In the genomic region with DNA sequence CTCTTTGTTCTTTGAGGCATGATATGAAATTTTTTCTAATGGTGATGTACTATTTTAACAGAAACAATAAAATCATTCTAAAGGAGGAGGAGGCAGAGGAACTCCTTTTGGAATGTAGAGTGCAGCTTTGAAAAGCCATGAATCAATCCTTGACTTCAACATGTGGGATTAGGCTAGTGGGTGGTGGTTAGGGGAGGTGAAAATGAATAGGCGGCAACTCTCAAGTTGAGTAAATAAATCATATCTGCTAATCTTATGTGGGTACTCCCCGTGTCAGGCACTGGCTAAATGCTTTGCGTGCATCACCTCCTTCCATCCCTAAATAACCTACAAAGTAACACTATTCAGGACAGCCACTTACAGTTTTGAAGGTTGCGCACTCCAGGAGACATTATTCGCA, we compare ENCODE assay signal across 38 cellular contexts. TPM values are rescaled to one million over a fixed set of nuclear protein-coding genes. Genes with fewer than 3 reads are reported as not detected.
"Had no signal": no experiment of that assay in that cellular context is flagged by ENCODE, and none has a peak within 500 bp of the region (broad histone marks: within the 10 kb centered on the region; RNA-seq: fewer than 3 reads in every experiment).

No MANE protein-coding gene starts in this region.

- H3K4me3 Mint-ChIP-seq: activated B cell treated with CpG ODN at 0.5 μM for 24 hours; activated CD4-positive, alpha-beta memory T cell treated with anti-CD3 and anti-CD28 coated beads for 36 hours; activated CD8-positive, alpha-beta memory T cell treated with anti-CD3 and anti-CD28 coated beads, Interleukin-2, amount 10 ng/mL, durations not matched to agents 7 days and 5 days; activated CD8-positive, alpha-beta T cell treated with anti-CD3 and anti-CD28 coated beads, Interleukin-2, amount 10 ng/mL, durations not matched to agents 7 days and 5 days; activated naive CD4-positive, alpha-beta T cell treated with anti-CD3 and anti-CD28 coated beads, Interleukin-2, amount 10 ng/mL, durations not matched to agents 7 days and 5 days; activated naive CD8-positive, alpha-beta T cell treated with anti-CD3 and anti-CD28 coated beads, Interleukin-2, amount 10 ng/mL, durations not matched to agents 7 days and 5 days; activated T-helper 1 cell treated with anti-CD3 and anti-CD28 coated beads, Interleukin-12 subunit alpha, Interleukin-12 subunit beta, Interleukin-2, Interleukin-4 antibody, amounts not matched to agents 30 ng/mL and 10 ng/mL and 1 ng/mL, durations not matched to agents 14 hours and 24 hours and 36 hours; central memory CD8-positive, alpha-beta T cell; dendritic cell treated with granulocyte-macrophage colony-stimulating factor and Interleukin-4, amounts not matched to agents 40 ng/mL and 50 ng/mL, for 4 days; effector memory CD8-positive, alpha-beta T cell; T-helper 17 cell; T-helper 2 cell treated with Interferon-gamma antibody and Interleukin-4, amounts not matched to agents 5 μg/mL and 100 μg/mL, for 36 hours had no signal

- H3K4me1 Mint-ChIP-seq: activated B cell treated with CpG ODN at 0.5 μM for 24 hours; activated CD8-positive, alpha-beta memory T cell treated with anti-CD3 and anti-CD28 coated beads, Interleukin-2, amount 10 ng/mL, durations not matched to agents 7 days and 5 days; activated naive CD4-positive, alpha-beta T cell treated with anti-CD3 and anti-CD28 coated beads, Interleukin-2, amount 10 ng/mL, durations not matched to agents 7 days and 5 days; activated naive CD8-positive, alpha-beta T cell treated with anti-CD3 and anti-CD28 coated beads, Interleukin-2, amount 10 ng/mL, durations not matched to agents 7 days and 5 days; central memory CD8-positive, alpha-beta T cell; T-helper 17 cell had no signal

- H3K9me3 Mint-ChIP-seq: activated B cell treated with CpG ODN at 0.5 μM for 24 hours; activated CD4-positive, alpha-beta memory T cell treated with anti-CD3 and anti-CD28 coated beads for 36 hours; activated naive CD4-positive, alpha-beta T cell treated with anti-CD3 and anti-CD28 coated beads, Interleukin-2, amount 10 ng/mL, durations not matched to agents 7 days and 5 days; activated naive CD4-positive, alpha-beta T cell treated with anti-CD3 and anti-CD28 coated beads, Interleukin-2, amount 50 U/mL, for 72 hours; activated naive CD8-positive, alpha-beta T cell treated with anti-CD3 and anti-CD28 coated beads, Interleukin-2, amount 10 ng/mL, durations not matched to agents 7 days and 5 days; activated T-helper 1 cell treated with anti-CD3 and anti-CD28 coated beads, Interleukin-12 subunit alpha, Interleukin-12 subunit beta, Interleukin-2, Interleukin-4 antibody, amounts not matched to agents 30 ng/mL and 10 ng/mL and 1 ng/mL, durations not matched to agents 14 hours and 24 hours and 36 hours; central memory CD8-positive, alpha-beta T cell; dendritic cell treated with granulocyte-macrophage colony-stimulating factor and Interleukin-4, amounts not matched to agents 40 ng/mL and 50 ng/mL, for 4 days; effector memory CD8-positive, alpha-beta T cell; T-helper 2 cell treated with Interferon-gamma antibody and Interleukin-4, amounts not matched to agents 5 μg/mL and 100 μg/mL, for 36 hours had no signal

- H3K27me3 ChIP-seq: brain microvascular endothelial cell, esophagus squamous epithelium, gastroesophageal sphincter, heart right ventricle had no signal

- H3K27ac Mint-ChIP-seq: activated B cell treated with CpG ODN at 0.5 μM for 24 hours; activated CD4-positive, alpha-beta memory T cell treated with anti-CD3 and anti-CD28 coated beads for 36 hours; activated CD8-positive, alpha-beta memory T cell treated with anti-CD3 and anti-CD28 coated beads, Interleukin-2, amount 10 ng/mL, durations not matched to agents 7 days and 5 days; activated CD8-positive, alpha-beta T cell treated with anti-CD3 and anti-CD28 coated beads, Interleukin-2, amount 10 ng/mL, durations not matched to agents 7 days and 5 days; activated naive CD4-positive, alpha-beta T cell treated with anti-CD3 and anti-CD28 coated beads, Interleukin-2, amount 10 ng/mL, durations not matched to agents 7 days and 5 days; activated naive CD4-positive, alpha-beta T cell treated with anti-CD3 and anti-CD28 coated beads, Interleukin-2, amount 50 U/mL, for 72 hours; activated naive CD8-positive, alpha-beta T cell treated with anti-CD3 and anti-CD28 coated beads, Interleukin-2, amount 10 ng/mL, durations not matched to agents 7 days and 5 days; activated T-helper 1 cell treated with anti-CD3 and anti-CD28 coated beads, Interleukin-12 subunit alpha, Interleukin-12 subunit beta, Interleukin-2, Interleukin-4 antibody, amounts not matched to agents 30 ng/mL and 10 ng/mL and 1 ng/mL, durations not matched to agents 14 hours and 24 hours and 36 hours; dendritic cell treated with granulocyte-macrophage colony-stimulating factor and Interleukin-4, amounts not matched to agents 40 ng/mL and 50 ng/mL, for 4 days; effector memory CD8-positive, alpha-beta T cell; T-helper 17 cell; T-helper 2 cell treated with Interferon-gamma antibody and Interleukin-4, amounts not matched to agents 5 μg/mL and 100 μg/mL, for 36 hours had no signal

- H3K36me3 ChIP-seq: brain microvascular endothelial cell, esophagus squamous epithelium, gastroesophageal sphincter, heart right ventricle, WERI-Rb-1 had no signal

- H3K27me3 Mint-ChIP-seq: activated B cell treated with CpG ODN at 0.5 μM for 24 hours; activated naive CD4-positive, alpha-beta T cell treated with anti-CD3 and anti-CD28 coated beads, Interleukin-2, amount 10 ng/mL, durations not matched to agents 7 days and 5 days; dendritic cell treated with granulocyte-macrophage colony-stimulating factor and Interleukin-4, amounts not matched to agents 40 ng/mL and 50 ng/mL, for 4 days had no signal

- H3K4me1 ChIP-seq: esophagus squamous epithelium, gastroesophageal sphincter, heart right ventricle had no signal

- H3K9me3 ChIP-seq: esophagus squamous epithelium, gastroesophageal sphincter, heart right ventricle had no signal

- H3K36me3 Mint-ChIP-seq: activated CD4-positive, alpha-beta memory T cell treated with anti-CD3 and anti-CD28 coated beads for 36 hours; activated CD8-positive, alpha-beta memory T cell treated with anti-CD3 and anti-CD28 coated beads, Interleukin-2, amount 10 ng/mL, durations not matched to agents 7 days and 5 days; activated naive CD4-positive, alpha-beta T cell treated with anti-CD3 and anti-CD28 coated beads, Interleukin-2, amount 10 ng/mL, durations not matched to agents 7 days and 5 days; activated naive CD4-positive, alpha-beta T cell treated with anti-CD3 and anti-CD28 coated beads, Interleukin-2, amount 50 U/mL, for 72 hours; activated naive CD8-positive, alpha-beta T cell treated with anti-CD3 and anti-CD28 coated beads, Interleukin-2, amount 10 ng/mL, durations not matched to agents 7 days and 5 days had no signal

- ATAC-seq: activated CD4-positive, CD25-positive, alpha-beta regulatory T cell treated with anti-CD3 and anti-CD28 coated beads, Interleukin-2, amount 50 U/mL, for 24 hours; activated CD8-positive, alpha-beta memory T cell treated with anti-CD3 and anti-CD28 coated beads, Interleukin-2, amount 10 ng/mL, durations not matched to agents 7 days and 5 days; activated CD8-positive, alpha-beta T cell treated with anti-CD3 and anti-CD28 coated beads, Interleukin-2, amount 10 ng/mL, durations not matched to agents 7 days and 5 days; activated naive CD4-positive, alpha-beta T cell treated with anti-CD3 and anti-CD28 coated beads, Interleukin-2, amount 50 U/mL, for 72 hours; effector memory CD8-positive, alpha-beta T cell; gastroesophageal sphincter; heart right ventricle; T-helper 17 cell had no signal

- H3K4me3 ChIP-seq: coronary artery, esophagus squamous epithelium, gastroesophageal sphincter, heart right ventricle had no signal

- DNase-seq: activated B cell treated with CpG ODN at 0.5 μM for 24 hours; activated CD4-positive, alpha-beta memory T cell treated with anti-CD3 and anti-CD28 coated beads for 36 hours; activated CD4-positive, alpha-beta T cell treated with anti-CD3 and anti-CD28 coated beads for 48 hours; activated CD8-positive, alpha-beta memory T cell treated with anti-CD3 and anti-CD28 coated beads, Interleukin-2, amount 10 ng/mL, durations not matched to agents 7 days and 5 days; activated CD8-positive, alpha-beta memory T cell treated with anti-CD3 and anti-CD28 coated beads, Interleukin-2, amount 50 U/mL, for 4 hours; activated CD8-positive, alpha-beta T cell treated with anti-CD3 and anti-CD28 coated beads, Interleukin-2, amount 10 ng/mL, durations not matched to agents 7 days and 5 days; activated gamma-delta T cell; activated naive CD4-positive, alpha-beta T cell; activated naive CD4-positive, alpha-beta T cell treated with anti-CD3 and anti-CD28 coated beads, Interleukin-2, amount 10 ng/mL, durations not matched to agents 7 days and 5 days; activated naive CD8-positive, alpha-beta T cell treated with anti-CD3 and anti-CD28 coated beads, Interleukin-2, amount 10 ng/mL, durations not matched to agents 7 days and 5 days; activated T-cell treated with anti-CD3 and anti-CD28 coated beads, Interleukin-2, amount 50 U/mL, for 1 hour; activated T-cell treated with anti-CD3 and anti-CD28 coated beads, Interleukin-2, amount 50 U/mL, for 48 hours; amniotic stem cell; anterior cingulate cortex; brain microvascular endothelial cell; effector CD4-positive, alpha-beta T cell; effector memory CD8-positive, alpha-beta T cell; esophagus squamous epithelium; foreskin melanocyte; heart right ventricle; T-helper 1 cell; T-helper 17 cell; T1000; WERI-Rb-1 had no signal

RNA-seq across cellular contexts. Expression of gene FAM81B, which starts 35.1 kb away (rescaled TPM):
- total RNA-seq: activated B cell treated with CpG ODN at 0.5 μM for 24 hours; activated CD4-positive, alpha-beta memory T cell treated with anti-CD3 and anti-CD28 coated beads for 36 hours; activated CD8-positive, alpha-beta memory T cell treated with anti-CD3 and anti-CD28 coated beads for 36 hours; activated CD8-positive, alpha-beta memory T cell treated with anti-CD3 and anti-CD28 coated beads, Interleukin-2, amount 10 ng/mL, durations not matched to agents 7 days and 5 days; activated CD8-positive, alpha-beta T cell treated with anti-CD3 and anti-CD28 coated beads, Interleukin-2, amount 10 ng/mL, durations not matched to agents 7 days and 5 days; activated naive CD4-positive, alpha-beta T cell treated with anti-CD3 and anti-CD28 coated beads, Interleukin-2, amount 50 U/mL, for 72 hours; activated naive CD8-positive, alpha-beta T cell treated with anti-CD3 and anti-CD28 coated beads, Interleukin-2, amount 10 ng/mL, durations not matched to agents 7 days and 5 days; activated T-helper 1 cell treated with anti-CD3 and anti-CD28 coated beads, Interleukin-12 subunit alpha, Interleukin-12 subunit beta, Interleukin-2, Interleukin-4 antibody, amounts not matched to agents 30 ng/mL and 10 ng/mL and 1 ng/mL, durations not matched to agents 14 hours and 24 hours and 36 hours; bronchial epithelial cell; cardiac septum; endothelial cell of umbilical vein; esophagus squamous epithelium; fibroblast of lung; fibroblast of villous mesenchyme; gastroesophageal sphincter had no signal
